In the genomic region with DNA sequence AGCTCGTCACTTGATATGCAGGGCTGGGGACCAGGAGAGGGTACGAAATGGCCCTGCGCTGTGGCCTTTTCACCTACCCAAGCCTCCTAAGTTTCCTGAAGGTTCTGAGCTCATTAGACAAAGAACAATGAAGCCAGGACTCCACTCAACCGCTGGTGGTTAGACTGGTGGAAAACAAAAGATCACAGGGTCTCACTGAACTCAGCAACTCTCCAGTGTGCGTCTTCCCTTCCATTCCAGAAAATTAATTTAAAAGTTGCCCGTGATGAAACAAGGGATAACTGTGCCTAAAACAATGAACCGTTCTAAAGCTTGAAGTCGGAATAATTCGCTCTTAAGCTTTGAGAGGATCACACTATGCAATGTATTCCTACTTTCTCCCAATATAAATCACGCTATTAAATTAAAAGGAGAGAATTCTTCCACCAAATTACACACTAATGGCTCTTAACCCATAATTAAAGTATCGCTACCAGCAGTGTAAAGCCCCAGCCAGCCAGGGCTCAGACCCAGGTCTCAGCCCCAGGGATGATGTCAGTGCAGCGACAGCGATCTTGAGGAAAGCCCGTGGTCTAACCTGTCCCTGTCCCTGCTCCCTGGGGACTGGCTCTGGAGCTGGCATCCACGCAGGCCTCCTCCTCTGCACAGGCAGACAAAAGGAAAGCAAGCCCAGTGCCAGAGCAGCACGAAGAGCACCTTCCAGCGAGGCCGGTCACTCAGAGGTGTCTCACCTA, we compare ENCODE assay signal across 8 cellular contexts. TPM values are rescaled to one million over a fixed set of nuclear protein-coding genes. Genes with fewer than 3 reads are reported as not detected.
DNase-seq lines count a peak whose midpoint lies in the region; TF ChIP-seq lines count a peak whose summit lies in the region.

No MANE protein-coding gene starts in this region.

- DNase-seq in DMS153 (lab: John Stamatoyannopoulos, UW) = peak; percentile 48
- DNase-seq in OCI-LY7 (ENCODE audit: low spot score) = no peak
- no peak for DNase-seq in esophagus squamous epithelium (lab: John Stamatoyannopoulos, UW)
- peak; percentile 73 for DNase-seq in osteoblast (ENCODE audit: insufficient read length, low spot score, missing footprints)
- DNase-seq in activated effector memory CD4-positive, alpha-beta T cell treated with anti-CD3 and anti-CD28 coated beads, Interleukin-2, amount 50 U/mL, for 16 hours = no peak
- DNase-seq in NCI-H510A (lab: John Stamatoyannopoulos, UW) = no peak
- DNase-seq in activated CD4-positive, alpha-beta T cell treated with anti-CD3 and anti-CD28 coated beads for 48 hours = no peak
- no peak for DNase-seq in GM20000 (ENCODE audit: low spot score)

- peaks cover 22% of the 10 kb centered on the region for H3K4me1 ChIP-seq in OCI-LY7 (ENCODE audit: insufficient read depth, low read length, poor library complexity, severe bottlenecking)
- peaks cover 27 to 98% (median 39%) of the 10 kb centered on the region in 3 donors for H3K4me1 ChIP-seq in esophagus squamous epithelium
- H3K4me1 ChIP-seq in osteoblast (ENCODE audit: insufficient read depth, low read length) = peaks cover 72% of the 10 kb centered on the region

- H4K20me1 ChIP-seq in OCI-LY7 (ENCODE audit: insufficient read depth, low read length) = peaks cover 47% of the 10 kb centered on the region
- peaks cover 33% of the 10 kb centered on the region for H4K20me1 ChIP-seq in osteoblast (ENCODE audit: insufficient read depth, low read length)

- WGBS in esophagus squamous epithelium, 2 donors = 77 to 79% methylated on average over 14 to 17 of the region's 18 CpGs

- H3K9me3 ChIP-seq in OCI-LY7 (ENCODE audit: low read length) (no peaks in the 10 kb centered on the region), esophagus squamous epithelium (no peaks in the 10 kb centered on the region), osteoblast (ENCODE audit: low read depth, low read length) (no peaks in the 10 kb centered on the region)

- H2AFZ ChIP-seq in OCI-LY7 (ENCODE audit: low read length) = no peak overlapping the region
- no peak overlapping the region for H2AFZ ChIP-seq in osteoblast (ENCODE audit: low read length)

- CTCF ChIA-PET in OCI-LY7 (lab: Charles Lee; ENCODE audit: unreplicated experiment) = interaction anchor here (0.6 kb wide), 1 partner anchor 46 kb away, joined by 3 read pairs; no protein-coding TSS in a partner anchor

- H3K4me2 ChIP-seq in OCI-LY7 (ENCODE audit: low read length) (peak overlapping the region; percentile 39; the same call in 1 of the 2 replicates), osteoblast (ENCODE audit: insufficient read depth, low read length) (peak overlapping the region; percentile 82)

- H3K9me2 ChIP-seq in OCI-LY7 (ENCODE audit: insufficient read depth, low read length) = no peaks in the 10 kb centered on the region

- H3K27ac ChIP-seq in OCI-LY7 (ENCODE audit: low read depth, low read length, poor library complexity, severe bottlenecking) (no peak overlapping the region), esophagus squamous epithelium (peak overlapping the region; percentile 49 to 94 (median 72)), osteoblast (ENCODE audit: low read depth, low read length) (peak overlapping the region; percentile 95)

- no peak overlapping the region for H3K4me3 ChIP-seq in OCI-LY7 (ENCODE audit: low read depth, low read length, poor library complexity, severe bottlenecking)
- H3K4me3 ChIP-seq in esophagus squamous epithelium = peak overlapping the region in 2 of 4 donors; percentile 14 to 48
- H3K4me3 ChIP-seq in osteoblast (ENCODE audit: insufficient read depth, low read length) = peak overlapping the region; percentile 87

- H3K36me3 ChIP-seq in OCI-LY7 (ENCODE audit: insufficient read depth, low read length) (peaks cover 4% of the 10 kb centered on the region; the same call in 1 of the 2 replicates), esophagus squamous epithelium (no peaks in the 10 kb centered on the region), osteoblast (ENCODE audit: insufficient read depth, low read length) (no peaks in the 10 kb centered on the region)

- no TSS peak for BruUV-seq in OCI-LY7 (replicated peaks; lab: Mats Ljungman, UMichigan)

- POLR2A ChIA-PET in OCI-LY7 (lab: Charles Lee) = interaction anchor here (0.7 to 1.5 kb wide), 7 partner anchors 8 to 337 kb away, joined by 3 to 5 read pairs (median 4); no protein-coding TSS in a partner anchor

- no peak for TF ChIP-seq POLR2A in esophagus squamous epithelium (IDR thresholded peaks at IDR 0.05)

- intact Hi-C loops in OCI-LY7 (cut with micrococcal nuclease; ENCODE audit: unreplicated experiment) = no loop called here
- intact Hi-C loops in esophagus squamous epithelium (cut with DNase I) = no loop called here

- H3K27me3 ChIP-seq in esophagus squamous epithelium (no peaks in the 10 kb centered on the region), osteoblast (ENCODE audit: insufficient read depth, low read length) (no peaks in the 10 kb centered on the region)

- TF ChIP-seq CTCF in OCI-LY7 (conservative IDR thresholded peaks at IDR 0.05; ENCODE audit: low read length) = no peak
- no peak for TF ChIP-seq CTCF in esophagus squamous epithelium (IDR thresholded peaks at IDR 0.05)
- no peak for TF ChIP-seq CTCF in osteoblast (IDR thresholded peaks at IDR 0.05; ENCODE audit: extremely low read depth, low read depth, low read length)
- no peak for TF ChIP-seq CTCF in GM20000 (IDR thresholded peaks at IDR 0.05; ENCODE audit: extremely low read depth, missing control alignments)

- peaks cover 94% of the 10 kb centered on the region for H3K79me2 ChIP-seq in OCI-LY7 (ENCODE audit: insufficient read depth, low read depth, low read length)
- H3K79me2 ChIP-seq in osteoblast (ENCODE audit: insufficient read depth, low read length) = peaks cover 93% of the 10 kb centered on the region

RNA-seq across cellular contexts. Expression of gene VGLL4, which starts 4.9 kb away (rescaled TPM):
- 27.9 and 36.1 TPM in 2 replicates for total RNA-seq in OCI-LY7 (2014; rRNA removed; shearing (Covaris generic))
- 55.9 and 74.5 TPM in 2 replicates for total RNA-seq in OCI-LY7 (2022)
- total RNA-seq in esophagus squamous epithelium = 10 to 100 TPM; 31.8 to 50.0 (median 44.5) TPM
- total RNA-seq in osteoblast = 58.0 and 68.8 TPM in 2 replicates

Comparison
In these comparisons a context has a peak if more than half of its experiments do, and no peak if none do; other contexts are left out.
1. DNase-seq: peak in DMS153 (single experiment) and osteoblast (single experiment); none in OCI-LY7 (single experiment), esophagus squamous epithelium (single experiment), activated effector memory CD4-positive, alpha-beta T cell treated with anti-CD3 and anti-CD28 coated beads, Interleukin-2, amount 50 U/mL, for 16 hours (single experiment), NCI-H510A (single experiment), activated CD4-positive, alpha-beta T cell treated with anti-CD3 and anti-CD28 coated beads for 48 hours (single experiment) and GM20000 (single experiment).